In the genomic region with DNA sequence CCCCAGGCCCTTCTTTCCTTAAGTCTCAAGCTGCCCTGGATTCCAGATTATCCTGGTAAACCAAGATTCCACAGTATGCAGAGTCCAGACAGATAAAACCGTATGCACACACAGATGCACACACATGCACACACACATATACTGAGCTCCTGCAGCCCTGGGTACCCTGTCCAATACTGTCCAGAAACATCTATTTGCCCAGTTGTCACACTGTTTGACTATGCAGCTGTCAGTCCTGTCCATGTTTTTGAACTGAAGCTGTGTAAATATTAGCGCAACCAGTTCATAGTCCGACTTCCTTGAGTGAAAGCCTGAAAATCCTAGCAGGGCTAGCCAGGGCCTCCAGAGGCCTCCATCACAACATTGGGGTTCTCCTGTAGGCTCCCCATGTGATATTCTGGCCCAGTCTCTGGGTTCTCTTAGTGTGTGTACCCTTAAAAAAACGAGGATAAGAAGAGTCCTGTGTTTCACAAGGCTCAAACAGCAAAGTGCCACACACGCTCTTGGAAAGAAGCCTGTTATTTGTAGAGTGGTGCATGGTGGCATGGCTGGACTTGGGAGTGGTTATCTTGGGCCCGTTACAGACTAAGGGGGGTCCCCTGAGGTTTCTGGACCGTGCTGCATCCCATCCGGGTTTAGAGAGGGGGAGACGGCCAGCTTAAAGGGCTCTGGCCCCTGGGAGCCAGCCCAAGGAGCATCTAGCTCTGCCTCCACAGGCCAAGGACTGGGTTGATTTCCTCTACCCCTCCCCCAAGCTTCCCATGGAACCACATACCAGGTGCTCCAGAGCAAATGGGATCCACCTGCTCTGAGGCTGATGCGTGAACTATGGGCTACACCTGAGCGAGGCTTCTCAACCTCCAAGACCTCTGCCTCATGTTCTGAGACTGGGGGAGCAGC, we compare ENCODE assay signal across 9 cellular contexts.
DNase-seq lines count a peak whose midpoint lies in the region; ATAC-seq, FAIRE-seq and TF ChIP-seq lines count a peak whose summit lies in the region.
"Had no signal": no experiment of that assay in that cellular context is flagged by ENCODE, and none has a peak within 500 bp of the region (broad histone marks: within the 10 kb centered on the region; RNA-seq: fewer than 3 reads in every experiment).

No MANE protein-coding gene starts in this region.

- dilution Hi-C loops in endothelial cell of umbilical vein (cut with MboI; ENCODE audit: extremely low pct_ligation_motif_present, low sequenced_read_pairs) = no loop called here

- POLR2A ChIA-PET in CD8-positive, alpha-beta memory T cell (lab: Charles Lee) = interaction anchor here (1.0 kb wide), 1 partner anchor 16 kb away, joined by 3 read pairs; no protein-coding TSS in a partner anchor
- POLR2A ChIA-PET in endothelial cell of umbilical vein (lab: Charles Lee) = no interaction called here

- no peak overlapping the region for H2AFZ ChIP-seq in endothelial cell of umbilical vein (ENCODE audit: low read depth, low read length)

- no peaks in the 10 kb centered on the region for H3K9me3 ChIP-seq in CD8-positive, alpha-beta memory T cell (ENCODE audit: low read length)
- H3K9me3 ChIP-seq in endothelial cell of umbilical vein (replicated peaks; ENCODE audit: control insufficient read depth, insufficient read depth, low read length) (no peaks in the 10 kb centered on the region), testis (no peaks in the 10 kb centered on the region)

- no peaks in the 10 kb centered on the region for H3K27me3 Mint-ChIP-seq in CD8-positive, alpha-beta memory T cell
- H3K27me3 Mint-ChIP-seq in progenitor cell of endocrine pancreas (peaks cover 17% of the 10 kb centered on the region), osteocyte (ENCODE audit: unreplicated experiment) (no peaks in the 10 kb centered on the region)

- no peak overlapping the region for H3K4me3 ChIP-seq in CD8-positive, alpha-beta memory T cell (ENCODE audit: low read length)
- H3K4me3 ChIP-seq in endothelial cell of umbilical vein (replicated peaks in 1 of 3; ENCODE audit: insufficient read depth in 1 of 3, low read depth in 1 of 3, low read length in 3 of 3) (no peak overlapping the region), testis (no peak overlapping the region)

- TF ChIP-seq POLR2A in endothelial cell of umbilical vein (IDR thresholded peaks at IDR 0.05; ENCODE audit: low read depth, low read length) (no peak), testis (IDR thresholded peaks at IDR 0.05) (no peak)

- no TSS peak for BruUV-seq in endothelial cell of umbilical vein (replicated peaks; lab: Mats Ljungman, UMichigan)

- 79 to 83% methylated on average over 10 to 11 of the region's 11 CpGs for WGBS in testis, 2 donors

- intact Hi-C loops in endothelial cell of umbilical vein (cut with micrococcal nuclease) (loop anchor here (5.0 kb wide), 1 partner anchor 43 kb away; no protein-coding TSS in a partner anchor), testis (cut with DNase I; ENCODE audit: low total_unique reads) (no loop called here)

- FAIRE-seq in endothelial cell of umbilical vein (lab: Jason Lieb, UNC) (no peak), HTR-8/SVneo (lab: Jason Lieb, UNC) (no peak)

- H3K9ac ChIP-seq in endothelial cell of umbilical vein (replicated peaks; ENCODE audit: extremely low read depth, insufficient read depth, low read length) = no peak overlapping the region

- CTCF ChIA-PET in CD8-positive, alpha-beta memory T cell (lab: Charles Lee) = interaction anchor here (1.0 to 2.7 kb wide), 3 partner anchors 19 to 123 kb away, joined by 3 to 10 read pairs (median 5); no protein-coding TSS in a partner anchor
- CTCF ChIA-PET in endothelial cell of umbilical vein (lab: Charles Lee) = interaction anchor here (0.7 to 3.4 kb wide), 7 partner anchors 16 to 123 kb away, joined by 3 to 17 read pairs (median 6); partner anchors contain the start of gene RPL32

- no peaks in the 10 kb centered on the region for H3K36me3 ChIP-seq in CD8-positive, alpha-beta memory T cell (ENCODE audit: insufficient read depth, low read length)
- H3K36me3 ChIP-seq in endothelial cell of umbilical vein (ENCODE audit: control insufficient read depth in 2 of 2, extremely low read depth in 1 of 2, insufficient read depth in 2 of 2, low read length in 2 of 2) (no peaks in the 10 kb centered on the region), testis (ENCODE audit: low read depth, missing control alignments) (no peaks in the 10 kb centered on the region)

- H3K4me3 Mint-ChIP-seq in CD8-positive, alpha-beta memory T cell = peak overlapping the region in 6 of 7 donors; percentile 15 to 74 (median 43)
- peak overlapping the region; percentile 41 for H3K4me3 Mint-ChIP-seq in progenitor cell of endocrine pancreas (ENCODE audit: low read depth)
- no peak overlapping the region for H3K4me3 Mint-ChIP-seq in osteocyte (ENCODE audit: unreplicated experiment)

- H3K27me3 ChIP-seq in CD8-positive, alpha-beta memory T cell (ENCODE audit: insufficient read depth, low read length, poor library complexity, severe bottlenecking) = no peaks in the 10 kb centered on the region
- peaks cover 5 to 8% of the 10 kb centered on the region in 2 experiments for H3K27me3 ChIP-seq in endothelial cell of umbilical vein (ENCODE audit: control insufficient read depth in 2 of 2, insufficient read depth in 2 of 2, low read length in 2 of 2)
- no peaks in the 10 kb centered on the region for H3K27me3 ChIP-seq in testis

- TF ChIP-seq CTCF in endothelial cell of umbilical vein (IDR thresholded peaks at IDR 0.05; ENCODE audit: extremely low read depth in 1 of 2, insufficient read depth in 1 of 2, low read depth in 1 of 2, low read length in 2 of 2) (no peak), progenitor cell of endocrine pancreas (IDR thresholded peaks at IDR 0.05; ENCODE audit: unreplicated experiment) (no peak), testis (IDR thresholded peaks at IDR 0.05) (no peak), osteocyte (IDR thresholded peaks at IDR 0.05) (no peak)

- DNase-seq in CD8-positive, alpha-beta memory T cell = no peak
- DNase-seq in NCI-H2029 (lab: John Stamatoyannopoulos, UW) = peak; percentile 79
- DNase-seq in endothelial cell of umbilical vein (ENCODE audit: low read depth, low spot score) = no peak
- DNase-seq in progenitor cell of endocrine pancreas (ENCODE audit: low spot score, unreplicated experiment) = no peak
- no peak for DNase-seq in HTR-8/SVneo (ENCODE audit: insufficient read length, low spot score)
- DNase-seq in stimulated activated naive CD8-positive, alpha-beta T cell treated with anti-CD3 and anti-CD28 coated beads, Interleukin-15, Interleukin-2, amounts not matched to agents 100 U/mL and 50 U/mL, for 24 hours = no peak
- no peak for DNase-seq in testis
- no peak for DNase-seq in osteocyte (ENCODE audit: extremely low spot score, unreplicated experiment)
- DNase-seq: activated gamma-delta T cell treated with Interleukin-2 at 50 U/mL for 16 hours had no signal

- peaks cover 81% of the 10 kb centered on the region for H3K4me1 ChIP-seq in CD8-positive, alpha-beta memory T cell (ENCODE audit: insufficient read depth, low read length)
- H3K4me1 ChIP-seq in endothelial cell of umbilical vein (ENCODE audit: control insufficient read depth, extremely low read depth, insufficient read depth, low read length) (peaks cover 35% of the 10 kb centered on the region), testis (peaks cover 26% of the 10 kb centered on the region)

- H3K27ac Mint-ChIP-seq in CD8-positive, alpha-beta memory T cell = peak overlapping the region in 6 of 8 donors; percentile 23 to 86 (median 52)
- H3K27ac Mint-ChIP-seq in progenitor cell of endocrine pancreas (peak overlapping the region; percentile 95), osteocyte (ENCODE audit: unreplicated experiment) (no peak overlapping the region)

- peaks cover 0 to 32% (median 3%) of the 10 kb centered on the region in 3 donors for H3K36me3 Mint-ChIP-seq in CD8-positive, alpha-beta memory T cell
- H3K36me3 Mint-ChIP-seq in progenitor cell of endocrine pancreas (ENCODE audit: insufficient read depth) = no peaks in the 10 kb centered on the region
- H3K36me3 Mint-ChIP-seq in osteocyte (ENCODE audit: unreplicated experiment) = no peaks in the 10 kb centered on the region

- peaks cover 79 to 93% (median 91%) of the 10 kb centered on the region in 3 donors for H3K4me1 Mint-ChIP-seq in CD8-positive, alpha-beta memory T cell
- H3K4me1 Mint-ChIP-seq in progenitor cell of endocrine pancreas (ENCODE audit: low read depth) = peaks cover 43% of the 10 kb centered on the region
- H3K4me1 Mint-ChIP-seq in osteocyte (ENCODE audit: unreplicated experiment) = peaks cover 43% of the 10 kb centered on the region

- no peak for ATAC-seq in stimulated activated naive CD8-positive, alpha-beta T cell treated with anti-CD3 and anti-CD28 coated beads, Interleukin-15, Interleukin-2, amounts not matched to agents 100 U/mL and 50 U/mL, for 24 hours

- no peaks in the 10 kb centered on the region for H3K9me1 ChIP-seq in endothelial cell of umbilical vein (replicated peaks; ENCODE audit: control insufficient read depth, extremely low read depth, insufficient read depth, low read length)

- H3K79me2 ChIP-seq in endothelial cell of umbilical vein (ENCODE audit: control insufficient read depth, insufficient read depth, low read length) = peaks cover 11% of the 10 kb centered on the region

- no peak overlapping the region for H3K27ac ChIP-seq in CD8-positive, alpha-beta memory T cell (ENCODE audit: low read depth, low read length)
- H3K27ac ChIP-seq in endothelial cell of umbilical vein (ENCODE audit: insufficient read depth, low read depth, low read length) (no peak overlapping the region), testis (no peak overlapping the region)

- no peaks in the 10 kb centered on the region for H3K9me3 Mint-ChIP-seq in CD8-positive, alpha-beta memory T cell
- H3K9me3 Mint-ChIP-seq in progenitor cell of endocrine pancreas (ENCODE audit: low read depth) = no peaks in the 10 kb centered on the region
- no peaks in the 10 kb centered on the region for H3K9me3 Mint-ChIP-seq in osteocyte (ENCODE audit: unreplicated experiment)

- no peaks in the 10 kb centered on the region for H4K20me1 ChIP-seq in endothelial cell of umbilical vein (replicated peaks; ENCODE audit: control insufficient read depth, extremely low read depth, insufficient read depth, low read length)

- peak overlapping the region; percentile 8 for H3K4me2 ChIP-seq in endothelial cell of umbilical vein (ENCODE audit: insufficient read depth, low read length)

TF ChIP-seq in endothelial cell of umbilical vein, 7 proteins besides CTCF, POLR2A, EP300 and RAD21 (continues in another document):
- TF ChIP-seq MYC (IDR thresholded peaks at IDR 0.05; ENCODE audit: low read depth, low read length) = no peak
- TF ChIP-seq FOS (IDR thresholded peaks at IDR 0.05; ENCODE audit: borderline replicate concordance, insufficient read depth, low read length) = no peak
- no peak for TF ChIP-seq JUN (IDR thresholded peaks at IDR 0.05; ENCODE audit: borderline replicate concordance, insufficient read depth, insufficient read length, low read depth)
- no peak for TF ChIP-seq MAX (IDR thresholded peaks at IDR 0.05; ENCODE audit: insufficient read depth, insufficient read length)
- TF ChIP-seq EZH2 (IDR thresholded peaks at IDR 0.05; ENCODE audit: borderline replicate concordance, low read depth, low read length, severe bottlenecking) = no peak
